Comparison of ENCODE assay signal across 8 cellular contexts in the genomic region with DNA sequence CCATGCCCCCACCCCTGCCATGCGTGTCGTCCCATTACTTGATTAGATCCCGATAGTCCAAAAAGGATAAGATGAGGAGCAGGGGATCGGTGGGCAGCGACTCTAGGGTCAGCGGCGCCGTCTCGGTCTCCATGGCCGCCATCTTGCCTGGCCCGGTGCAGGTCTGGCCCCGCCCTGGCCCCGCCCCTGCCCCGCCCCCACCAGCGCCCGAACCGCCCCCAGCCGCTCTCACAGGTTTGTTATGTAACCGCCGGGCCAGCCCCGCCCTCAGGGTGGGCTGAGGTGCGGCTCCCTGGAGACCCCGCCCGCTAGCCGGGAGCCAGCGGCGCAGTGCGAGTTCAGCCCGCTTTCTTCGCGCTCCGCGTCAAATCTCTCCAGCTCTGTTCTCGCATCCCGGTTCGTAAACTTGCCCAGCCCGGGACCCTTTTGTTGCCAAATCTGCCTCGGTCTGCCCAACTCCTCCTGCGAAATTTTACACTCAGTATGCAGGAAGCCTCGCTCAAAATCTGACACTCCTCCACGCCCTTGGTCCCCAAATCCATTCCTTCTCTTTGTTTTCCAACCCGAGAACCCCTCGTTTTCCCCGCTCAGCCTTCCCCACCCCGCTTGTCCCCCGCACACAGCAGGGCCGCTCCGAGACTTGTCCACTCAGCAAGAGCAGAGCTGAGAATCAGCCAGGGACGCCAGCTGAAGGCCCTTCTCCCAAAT. TPM values are rescaled to one million over a fixed set of nuclear protein-coding genes. Genes with fewer than 3 reads are reported as not detected.
DNase-seq lines count a peak whose midpoint lies in the region; ATAC-seq and TF ChIP-seq lines count a peak whose summit lies in the region.

A gene with protein sequence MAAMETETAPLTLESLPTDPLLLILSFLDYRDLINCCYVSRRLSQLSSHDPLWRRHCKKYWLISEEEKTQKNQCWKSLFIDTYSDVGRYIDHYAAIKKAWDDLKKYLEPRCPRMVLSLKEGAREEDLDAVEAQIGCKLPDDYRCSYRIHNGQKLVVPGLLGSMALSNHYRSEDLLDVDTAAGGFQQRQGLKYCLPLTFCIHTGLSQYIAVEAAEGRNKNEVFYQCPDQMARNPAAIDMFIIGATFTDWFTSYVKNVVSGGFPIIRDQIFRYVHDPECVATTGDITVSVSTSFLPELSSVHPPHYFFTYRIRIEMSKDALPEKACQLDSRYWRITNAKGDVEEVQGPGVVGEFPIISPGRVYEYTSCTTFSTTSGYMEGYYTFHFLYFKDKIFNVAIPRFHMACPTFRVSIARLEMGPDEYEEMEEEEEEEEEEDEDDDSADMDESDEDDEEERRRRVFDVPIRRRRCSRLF (minus strand): TSS at position 165 of the 708 bp plus-strand sequence. CDS start 23 bp downstream, at position 142.

- ATAC-seq in GM21723 (IDR thresholded peaks at IDR 0.05; ENCODE audit: unreplicated experiment) (peak; percentile 76), esophagus mucosa (peak; percentile 89)
- ATAC-seq in activated T-cell treated with anti-CD3 and anti-CD28 coated beads, Interleukin-2, amount 50 U/mL, for 4 hours: peak; percentile 88 to 89

- H3K9me3 Mint-ChIP-seq in activated T-cell treated with anti-CD3 and anti-CD28 coated beads, Interleukin-2, amount 50 U/mL, for 4 hours: no peaks in the 10 kb centered on the region

- no peaks in the 10 kb centered on the region for H3K9me3 ChIP-seq in mucosa of stomach (ENCODE audit: control insufficient read depth, low read length)

- H3K27me3 ChIP-seq in mucosa of stomach (ENCODE audit: control insufficient read depth, insufficient read depth, low read length): peaks cover 6% of the 10 kb centered on the region

- H3K4me3 Mint-ChIP-seq in activated T-cell treated with anti-CD3 and anti-CD28 coated beads, Interleukin-2, amount 50 U/mL, for 4 hours: peak within 1 kb of the TSS; percentile 93

- H3K4me1 ChIP-seq in mucosa of stomach (ENCODE audit: control insufficient read depth, insufficient read depth, low read length): peaks cover 15% of the 10 kb centered on the region

- peaks cover 38% of the 10 kb centered on the region for H3K4me1 Mint-ChIP-seq in activated T-cell treated with anti-CD3 and anti-CD28 coated beads, Interleukin-2, amount 50 U/mL, for 4 hours (ENCODE audit: low read depth)

- peak within 1 kb of the TSS; percentile 71 for H3K4me3 ChIP-seq in mucosa of stomach (ENCODE audit: low read length)

- H3K36me3 Mint-ChIP-seq in activated T-cell treated with anti-CD3 and anti-CD28 coated beads, Interleukin-2, amount 50 U/mL, for 4 hours (ENCODE audit: insufficient read depth): peaks cover 8% of the 10 kb centered on the region

- H3K9ac ChIP-seq in mucosa of stomach (ENCODE audit: low read length): peak within 1 kb of the TSS; percentile 94

- H3K36me3 ChIP-seq in mucosa of stomach (ENCODE audit: control insufficient read depth, insufficient read depth, low read length): no peaks in the 10 kb centered on the region

- H3K27me3 Mint-ChIP-seq in activated T-cell treated with anti-CD3 and anti-CD28 coated beads, Interleukin-2, amount 50 U/mL, for 4 hours (ENCODE audit: low read depth): peaks cover 14% of the 10 kb centered on the region

- DNase-seq in DMS114 treated with DMSO at 0.1 percent for 48 hours (lab: John Stamatoyannopoulos, UW; ENCODE audit: unreplicated experiment): peak; percentile 49
- peak; percentile 83 for DNase-seq in KG1 (lab: John Stamatoyannopoulos, UW)
- peak; percentile 84 for DNase-seq in activated T-cell treated with anti-CD3 and anti-CD28 coated beads, Interleukin-2, amount 50 U/mL, for 4 hours
- peak; percentile 70 to 73 for DNase-seq in stimulated activated CD8-positive, alpha-beta memory T cell treated with anti-CD3 and anti-CD28 coated beads, Interleukin-7, amount 100 ng/mL, for 1 hour (ENCODE audit: low read depth in 2 of 2)

TF ChIP-seq in PFSK-1, 5 proteins besides CTCF, POLR2A, EP300 and RAD21:
- TF ChIP-seq SIN3A (IDR thresholded peaks at IDR 0.05; ENCODE audit: borderline replicate concordance, insufficient read depth, low read length) (no peak), TAF1 (IDR thresholded peaks at IDR 0.05; ENCODE audit: borderline replicate concordance, insufficient read depth, low read length) (peak; percentile 68; the same call in 1 of the 2 replicates), POLR2AphosphoS5 (IDR thresholded peaks at IDR 0.05; ENCODE audit: low read depth, low read length) (peak; percentile 79)
TF ChIP-seq in PFSK-1: peak in this region for 2.

RNA-seq across cellular contexts. Expression of the gene that starts here (rescaled TPM):
- 9.1 TPM for polyA plus RNA-seq in PFSK-1 (2012; ENCODE audit: insufficient read length, low read depth)
- total RNA-seq in activated T-cell treated with anti-CD3 and anti-CD28 coated beads, Interleukin-2, amount 50 U/mL, for 4 hours: 10 to 100 TPM; 14.4 to 16.2 (median 14.8) TPM
- 23.8 TPM for total RNA-seq in esophagus mucosa

Comparison
In these comparisons a context has a peak if more than half of its experiments do, and no peak if none do; other contexts are left out.
1. Peak in every context shown above with its lines: DNase-seq, ATAC-seq and H3K4me3 ChIP-seq.